In the genomic region with DNA sequence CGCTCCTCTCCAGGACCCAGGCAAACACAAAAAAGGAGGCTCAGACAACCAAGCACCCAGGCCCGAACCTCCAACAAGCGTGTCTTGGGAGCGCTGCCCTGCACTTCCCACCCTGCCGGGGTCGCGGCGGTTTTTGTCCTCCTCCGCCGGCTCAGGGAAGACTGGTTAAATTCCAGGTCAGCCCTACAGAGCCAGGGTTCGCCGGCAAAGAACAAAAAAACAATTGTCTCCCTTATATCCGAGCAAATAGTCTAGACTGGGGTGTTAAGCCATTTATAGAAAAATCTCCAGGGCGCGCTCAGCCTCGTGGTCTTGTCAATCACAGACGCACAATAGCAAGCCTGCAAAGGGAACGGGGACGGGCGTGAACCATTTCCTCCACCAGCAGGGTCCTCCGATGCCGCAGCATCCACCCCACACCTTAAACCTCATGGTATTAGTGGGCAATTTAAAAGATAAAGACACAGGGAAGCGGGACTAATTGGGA, we compare ENCODE assay signal across 8 cellular contexts. TPM values are rescaled to one million over a fixed set of nuclear protein-coding genes. Genes with fewer than 3 reads are reported as not detected.
A peak's percentile ranks its signal among the peaks of the same experiment; 100 is the strongest.
DNase-seq lines count a peak whose midpoint lies in the region; ATAC-seq and TF ChIP-seq lines count a peak whose summit lies in the region.

No MANE protein-coding gene starts in this region.

- H3K36me3 ChIP-seq in ACC112 (ENCODE audit: insufficient read depth, low read length) (no peaks in the 10 kb centered on the region), Loucy (ENCODE audit: insufficient read depth, low read length) (peaks cover 14% of the 10 kb centered on the region; the same call in 1 of the 2 replicates), esophagus (ENCODE audit: control insufficient read depth in 2 of 2, insufficient read depth in 2 of 2, low read length in 1 of 2) (no peaks in the 10 kb centered on the region)

- H3K4me3 ChIP-seq in ACC112 (ENCODE audit: low read depth, low read length) (peak overlapping the region; percentile 81), Loucy (ENCODE audit: low read length, poor library complexity, severe bottlenecking) (peak overlapping the region; percentile 87), esophagus (ENCODE audit: low read depth in 1 of 2, low read length in 2 of 2) (peak overlapping the region; percentile 53 to 56)

- H3K27ac ChIP-seq in ACC112 (ENCODE audit: low read depth, low read length) (peak overlapping the region; percentile 86), esophagus (ENCODE audit: low read depth in 2 of 2, low read length in 1 of 2) (no peak overlapping the region)

- TF ChIP-seq CTCF in Loucy (conservative IDR thresholded peaks at IDR 0.05; ENCODE audit: low read length): no peak

- H3K4me1 Mint-ChIP-seq in naive B cell: peaks cover 9 to 19% (median 15%) of the 10 kb centered on the region in 3 donors

- peak overlapping the region; percentile 92 for H3K4me2 ChIP-seq in Loucy (ENCODE audit: low read depth, low read length, poor library complexity, severe bottlenecking)

- H2AFZ ChIP-seq in ACC112 (ENCODE audit: low read length, unreplicated experiment): peak overlapping the region; percentile 85
- H2AFZ ChIP-seq in Loucy (ENCODE audit: low read length): peak overlapping the region; percentile 17

- no peak overlapping the region for H3K27ac Mint-ChIP-seq in naive B cell

- H3K27me3 ChIP-seq in ACC112 (ENCODE audit: insufficient read depth, low read length) (no peaks in the 10 kb centered on the region), Loucy (ENCODE audit: insufficient read depth, low read length, poor library complexity, severe bottlenecking) (no peaks in the 10 kb centered on the region), esophagus (ENCODE audit: control insufficient read depth in 1 of 2, insufficient read depth in 2 of 2, low read length in 2 of 2) (peaks cover 2 to 16% of the 10 kb centered on the region in 2 donors)

- H3F3A ChIP-seq in Loucy (ENCODE audit: low read depth): peaks cover 2% of the 10 kb centered on the region; the same call in 1 of the 2 replicates

- H4K20me1 ChIP-seq in Loucy (ENCODE audit: insufficient read depth, low read length, poor library complexity, severe bottlenecking): peaks cover 25% of the 10 kb centered on the region

- peaks cover 24 to 35% (median 25%) of the 10 kb centered on the region in 3 donors for H3K27me3 Mint-ChIP-seq in naive B cell

- H3K79me2 ChIP-seq in ACC112 (ENCODE audit: control insufficient read depth, insufficient read depth, low read length, unreplicated experiment) (peaks cover 29% of the 10 kb centered on the region), Loucy (ENCODE audit: insufficient read depth, low read length) (peaks cover 91% of the 10 kb centered on the region)

- peaks cover 0 to 11% of the 10 kb centered on the region in 2 donors for H3K36me3 Mint-ChIP-seq in naive B cell

- H3K4me1 ChIP-seq in ACC112 (ENCODE audit: control insufficient read depth, insufficient read depth, low read length, unreplicated experiment) (peaks cover 59% of the 10 kb centered on the region), Loucy (ENCODE audit: insufficient read depth, low read length, poor library complexity, severe bottlenecking) (peaks cover 60% of the 10 kb centered on the region), esophagus (ENCODE audit: control insufficient read depth in 2 of 2, insufficient read depth in 2 of 2, low read length in 1 of 2) (peaks cover 0 to 6% of the 10 kb centered on the region in 2 donors)

- no peak for DNase-seq in naive B cell
- DNase-seq in NAMALWA (ENCODE audit: low spot score): no peak
- DNase-seq in NK-92 (lab: John Stamatoyannopoulos, UW; ENCODE audit: unreplicated experiment): no peak

- ATAC-seq in naive B cell (ENCODE audit: low read depth in 2 of 2) (no peak), GM19463 (IDR thresholded peaks at IDR 0.05; ENCODE audit: unreplicated experiment) (no peak), GM19467 (IDR thresholded peaks at IDR 0.05; ENCODE audit: unreplicated experiment) (no peak)

- no peaks in the 10 kb centered on the region for H3K9me2 ChIP-seq in Loucy (replicated peaks; ENCODE audit: low read depth, low read length)

- H3K4me3 Mint-ChIP-seq in naive B cell: peak overlapping the region in 7 of 8 donors; percentile 55 to 94 (median 89)

- H3K9me3 Mint-ChIP-seq in naive B cell: peaks cover 0 to 4% (median 0%) of the 10 kb centered on the region in 7 donors

- WGBS in esophagus, 2 donors: 38 to 41% methylated on average over 23 of the region's 23 CpGs

- no peaks in the 10 kb centered on the region for H3K9me3 ChIP-seq in Loucy (ENCODE audit: insufficient read depth, low read depth, low read length)
- no peaks in the 10 kb centered on the region for H3K9me3 ChIP-seq in esophagus (ENCODE audit: control insufficient read depth in 2 of 2, insufficient read depth in 1 of 2, low read depth in 1 of 2, low read length in 1 of 2)

- peak overlapping the region; percentile 77 for H3K9ac ChIP-seq in Loucy (ENCODE audit: low read depth, low read length, poor library complexity, severe bottlenecking)

RNA-seq across cellular contexts. Expression of gene BCAT1, which starts 46.9 kb away (rescaled TPM):
- 1 to 10 TPM in 1 of 2 donors, under 1 TPM in 1; 0.38 to 1.0 TPM for polyA plus RNA-seq in esophagus
- polyA plus RNA-seq in naive B cell (ENCODE audit: low read depth in 6 of 6): 1 to 10 TPM in 4 of 6 donors, under 1 TPM in 1, not detected in 1; 0.18 to 4.9 (median 1.8) TPM
